ENCODE assay signal across 21 cellular contexts in the genomic region with DNA sequence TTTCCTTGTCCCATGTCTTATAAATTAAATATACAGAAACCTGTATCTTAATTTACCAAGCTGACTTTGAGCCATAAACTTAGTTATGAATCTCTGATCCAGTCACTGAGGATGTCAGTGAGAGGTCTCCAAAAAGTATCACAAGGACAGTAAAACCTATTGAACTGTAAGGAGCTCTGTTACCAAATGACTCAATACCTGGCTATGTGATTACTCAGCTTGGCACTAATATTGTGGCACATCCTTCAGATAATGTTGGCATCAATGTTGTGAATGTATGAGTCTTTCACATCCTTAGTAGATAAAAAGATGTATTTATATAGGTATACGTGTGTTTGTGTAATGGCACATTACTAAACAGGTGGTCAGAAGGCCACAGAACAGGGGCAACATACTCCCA. TPM values are rescaled to one million over a fixed set of nuclear protein-coding genes. Genes with fewer than 3 reads are reported as not detected.
DNase-seq lines count a peak whose midpoint lies in the region; TF ChIP-seq lines count a peak whose summit lies in the region.
"Had no signal": no experiment of that assay in that cellular context is flagged by ENCODE, and none has a peak within 500 bp of the region (broad histone marks: within the 10 kb centered on the region; RNA-seq: fewer than 3 reads in every experiment).

No MANE protein-coding gene starts in this region.

- H3K4me3 ChIP-seq in GM23248 = no peak overlapping the region
- no peak overlapping the region for H3K4me3 ChIP-seq in MG63
- H3K4me3 ChIP-seq in mammary epithelial cell (replicated peaks in 1 of 3; ENCODE audit: insufficient read depth in 1 of 3, low read depth in 2 of 3, low read length in 3 of 3) = no peak overlapping the region
- H3K4me3 ChIP-seq: GM23338, Peyer's patch had no signal

- H2AFZ ChIP-seq in GM23248 (no peak overlapping the region), mammary epithelial cell (ENCODE audit: low read depth, low read length) (no peak overlapping the region)
- H2AFZ ChIP-seq: GM23338 had no signal

- no peaks in the 10 kb centered on the region for H4K20me1 ChIP-seq in GM23248 (ENCODE audit: insufficient read depth)
- no peaks in the 10 kb centered on the region for H4K20me1 ChIP-seq in mammary epithelial cell (ENCODE audit: insufficient read depth, low read length)

- H3K27me3 ChIP-seq in GM23248 (replicated peaks; ENCODE audit: insufficient read depth) (peaks cover 26% of the 10 kb centered on the region), MG63 (no peaks in the 10 kb centered on the region), mammary epithelial cell (ENCODE audit: insufficient read depth, low read length) (no peaks in the 10 kb centered on the region)
- H3K27me3 ChIP-seq: Peyer's patch had no signal

- H3K9me3 ChIP-seq in GM23248 (ENCODE audit: low read depth) = no peaks in the 10 kb centered on the region
- peaks cover 6% of the 10 kb centered on the region for H3K9me3 ChIP-seq in MG63
- H3K9me3 ChIP-seq in mammary epithelial cell (replicated peaks; ENCODE audit: insufficient read depth, low read length) = no peaks in the 10 kb centered on the region
- H3K9me3 ChIP-seq: Peyer's patch had no signal

- no peaks in the 10 kb centered on the region for H3F3A ChIP-seq in GM23248 (ENCODE audit: insufficient read depth)

- DNase-seq in GM23248 = peak; percentile 27
- peak; percentile 27 for DNase-seq in MG63
- peak; percentile 50 for DNase-seq in mammary epithelial cell
- peak; percentile 77 for DNase-seq in kidney tubule cell (ENCODE audit: low spot score)
- no peak for DNase-seq in stimulated activated CD4-positive, alpha-beta T cell treated with anti-CD3 and anti-CD28 coated beads, Interleukin-15, amount 100 ng/mL, for 24 hours
- no peak for DNase-seq in NCI-H526 (lab: John Stamatoyannopoulos, UW)
- DNase-seq in stimulated activated CD4-positive, alpha-beta T cell treated with anti-CD3 and anti-CD28 coated beads, Interleukin-1b, Interleukin-23, amount 100 ng/mL, for 48 hours = no peak
- no peak for DNase-seq in nucleus accumbens (lab: John Stamatoyannopoulos, UW)
- DNase-seq: C1 segment of cervical spinal cord, DMS79 treated with DMSO at 0.1 percent for 48 hours, KG1, MM.1S, NCI-H1092, NCI-H1436 treated with DMSO at 0.1 percent for 48 hours, NCI-H2029, NCI-H2171, NCI-H526 treated with DMSO at 0.1 percent for 48 hours, Peyer's patch, SIG-M5, T-helper 1 cell had no signal

- H3K79me2 ChIP-seq in GM23248 (ENCODE audit: insufficient read depth) (no peaks in the 10 kb centered on the region), mammary epithelial cell (ENCODE audit: insufficient read depth, low read length) (no peaks in the 10 kb centered on the region)

- no peaks in the 10 kb centered on the region for H3K9me2 ChIP-seq in GM23248 (ENCODE audit: insufficient read depth)

- in situ Hi-C loops in GM23248 (cut with MboI) (no loop called here), mammary epithelial cell (cut with MboI; ENCODE audit: low sequenced_read_pairs in 2 of 2) (no loop called here)

- WGBS in GM23248 (ENCODE audit: low coverage in 1 of 2, low lambda C conversion rate in 2 of 2, missing lambda C conversion rate in 2 of 2), 2 experiments = 67 to 91% methylated on average over 1 of the region's 1 CpG
- 30% methylated on average over 1 of the region's 1 CpG for WGBS in mammary epithelial cell (ENCODE audit: low coverage, missing lambda C conversion rate)

- TF ChIP-seq CTCF in mammary epithelial cell (conservative IDR thresholded peaks at IDR 0.05 in 1 of 2, IDR thresholded peaks at IDR 0.05 in 1 of 2; ENCODE audit: extremely low read depth in 1 of 2, insufficient read depth in 1 of 2, low read depth in 1 of 2, low read length in 2 of 2) = no peak

- no TSS peak for BruUV-seq in mammary epithelial cell (replicated peaks; lab: Mats Ljungman, UMichigan)

- H3K27ac ChIP-seq in GM23248 (no peak overlapping the region), mammary epithelial cell (ENCODE audit: insufficient read depth, low read depth, low read length) (no peak overlapping the region)
- H3K27ac ChIP-seq: Peyer's patch had no signal

- dilution Hi-C loops in mammary epithelial cell (cut with HindIII; ENCODE audit: low sequenced_read_pairs) = no loop called here

- intact Hi-C loops in mammary epithelial cell (cut with micrococcal nuclease) = no loop called here

- H3K4me1 ChIP-seq in GM23248 (ENCODE audit: insufficient read depth) (no peaks in the 10 kb centered on the region), mammary epithelial cell (ENCODE audit: insufficient read depth, low read length) (peaks cover 5% of the 10 kb centered on the region)
- H3K4me1 ChIP-seq: Peyer's patch had no signal

- no peaks in the 10 kb centered on the region for H3K36me3 ChIP-seq in GM23248 (ENCODE audit: low read depth)
- H3K36me3 ChIP-seq in MG63 = no peaks in the 10 kb centered on the region
- H3K36me3 ChIP-seq in mammary epithelial cell (ENCODE audit: insufficient read depth, low read length) = no peaks in the 10 kb centered on the region
- H3K36me3 ChIP-seq: Peyer's patch had no signal

- CTCF ChIA-PET in mammary epithelial cell (lab: Charles Lee; ENCODE audit: low non-redundant PET) = no interaction called here

- H3K4me2 ChIP-seq in GM23248 (ENCODE audit: unreplicated experiment) (no peak overlapping the region), mammary epithelial cell (ENCODE audit: insufficient read depth, low read depth, low read length) (no peak overlapping the region)
- H3K4me2 ChIP-seq: GM23338 had no signal

- H3K9ac ChIP-seq in GM23248 (no peak overlapping the region), mammary epithelial cell (ENCODE audit: insufficient read depth, low read length) (no peak overlapping the region)

RNA-seq across cellular contexts. Expression of gene CAPSL, which starts 18.0 kb away (rescaled TPM):
- total RNA-seq in GM23248 (2014; rRNA removed; shearing (Covaris generic)) = 4.5 TPM in 1 of 2 replicates, not detected in the other
- 0.19 and 0.47 TPM in 2 replicates for polyA plus RNA-seq in GM23248 (2016; fragmentation: Nextera tagmentation; extraction: Ambion mirVana)
- not detected in 2 replicates for total RNA-seq in MG63 (2014; rRNA removed; shearing (Covaris generic); ENCODE audit: low replicate concordance)
- total RNA-seq in mammary epithelial cell = not detected
- polyA plus RNA-seq in mammary epithelial cell = not detected
- not detected for polyA minus RNA-seq in mammary epithelial cell
- total RNA-seq: GM23338, Peyer's patch had no signal

RNA-seq across cellular contexts. Expression of gene UGT3A1, which starts 34.8 kb away (rescaled TPM):
- not detected in 2 replicates for total RNA-seq in GM23248 (2014; rRNA removed; shearing (Covaris generic))
- polyA plus RNA-seq in GM23248 (2016; fragmentation: Nextera tagmentation; extraction: Ambion mirVana) (not detected in 2 replicates), mammary epithelial cell (not detected)
- total RNA-seq in MG63 (2014; rRNA removed; shearing (Covaris generic); ENCODE audit: low replicate concordance) = not detected in 2 replicates
- total RNA-seq in mammary epithelial cell = not detected
- polyA minus RNA-seq in mammary epithelial cell = not detected

Comparison
In these comparisons a context has a peak if more than half of its experiments do, and no peak if none do; other contexts are left out.
1. DNase-seq: peak in GM23248 (single experiment), MG63 (single experiment), mammary epithelial cell (single experiment) and kidney tubule cell (single experiment); none in stimulated activated CD4-positive, alpha-beta T cell treated with anti-CD3 and anti-CD28 coated beads, Interleukin-15, amount 100 ng/mL, for 24 hours (single experiment), NCI-H526 (0 of 2), stimulated activated CD4-positive, alpha-beta T cell treated with anti-CD3 and anti-CD28 coated beads, Interleukin-1b, Interleukin-23, amount 100 ng/mL, for 48 hours (single experiment) and nucleus accumbens (0 of 56).